Comparison of ENCODE assay signal across 9 cellular contexts in genomic region chr15:38084289-38084688, GRCh38.
DNase-seq lines count a peak whose midpoint lies in the region; ATAC-seq, FAIRE-seq and TF ChIP-seq lines count a peak whose summit lies in the region.
"Had no signal": no experiment of that assay in that cellular context is flagged by ENCODE, and none has a peak within 500 bp of the region (broad histone marks: within the 10 kb centered on the region; RNA-seq: fewer than 3 reads in every experiment).

No MANE protein-coding gene starts in this region.

- ATAC-seq in GM19452 (IDR thresholded peaks at IDR 0.05; ENCODE audit: unreplicated experiment) (peak; percentile 81), HG03354 (IDR thresholded peaks at IDR 0.05; ENCODE audit: poor library complexity, severe bottlenecking, unreplicated experiment) (peak; percentile 73)
- ATAC-seq in activated naive CD8-positive, alpha-beta T cell treated with anti-CD3 and anti-CD28 coated beads, Interleukin-2, amount 50 U/mL, for 24 hours = peak; percentile 94

- FAIRE-seq in HTR-8/SVneo (lab: Jason Lieb, UNC) = no peak
- FAIRE-seq: G401.6 had no signal

- no peaks in the 10 kb centered on the region for H3K36me3 Mint-ChIP-seq in CD14-positive monocyte
- no peaks in the 10 kb centered on the region for H3K36me3 Mint-ChIP-seq in activated naive CD8-positive, alpha-beta T cell treated with anti-CD3 and anti-CD28 coated beads, Interleukin-2, amount 50 U/mL, for 24 hours (ENCODE audit: low read depth)

- peak overlapping the region in 1 of 2 donors; percentile 56 for H3K4me3 Mint-ChIP-seq in CD14-positive monocyte
- H3K4me3 Mint-ChIP-seq in activated naive CD8-positive, alpha-beta T cell treated with anti-CD3 and anti-CD28 coated beads, Interleukin-2, amount 50 U/mL, for 24 hours = peak overlapping the region; percentile 18

- H3K4me1 Mint-ChIP-seq in CD14-positive monocyte = peaks cover 57% of the 10 kb centered on the region
- peaks cover 26% of the 10 kb centered on the region for H3K4me1 Mint-ChIP-seq in activated naive CD8-positive, alpha-beta T cell treated with anti-CD3 and anti-CD28 coated beads, Interleukin-2, amount 50 U/mL, for 24 hours

- no peaks in the 10 kb centered on the region for H3K36me3 ChIP-seq in SJCRH30

- no peaks in the 10 kb centered on the region; the same call in 1 of the 2 replicates for H3K4me1 ChIP-seq in SJCRH30

- no peaks in the 10 kb centered on the region for H3K9me3 ChIP-seq in SJCRH30 (replicated peaks)

- DNase-seq in CD14-positive monocyte (ENCODE audit: low spot score) = peak; percentile 48
- no peak for DNase-seq in activated naive CD8-positive, alpha-beta T cell treated with anti-CD3 and anti-CD28 coated beads, Interleukin-2, amount 50 U/mL, for 24 hours
- no peak for DNase-seq in SJCRH30
- no peak for DNase-seq in HTR-8/SVneo (ENCODE audit: insufficient read length, low spot score)
- no peak for DNase-seq in NCI-H524 (lab: John Stamatoyannopoulos, UW)
- DNase-seq in stimulated activated CD8-positive, alpha-beta memory T cell treated with anti-CD3 and anti-CD28 coated beads, Interleukin-4, amount 100 ng/mL, for 48 hours = no peak

- peak overlapping the region; percentile 87 to 94 (median 91) for H3K27ac Mint-ChIP-seq in CD14-positive monocyte
- H3K27ac Mint-ChIP-seq in activated naive CD8-positive, alpha-beta T cell treated with anti-CD3 and anti-CD28 coated beads, Interleukin-2, amount 50 U/mL, for 24 hours = peak overlapping the region; percentile 37

- peaks cover 0 to 3% (median 2%) of the 10 kb centered on the region in 7 donors for H3K9me3 Mint-ChIP-seq in CD14-positive monocyte
- H3K9me3 Mint-ChIP-seq in activated naive CD8-positive, alpha-beta T cell treated with anti-CD3 and anti-CD28 coated beads, Interleukin-2, amount 50 U/mL, for 24 hours = no peaks in the 10 kb centered on the region

- TF ChIP-seq CTCF in CD14-positive monocyte (IDR thresholded peaks at IDR 0.05) = no peak

- H3K27me3 Mint-ChIP-seq in CD14-positive monocyte (ENCODE audit: low read depth in 3 of 3) = peaks cover 3 to 5% (median 5%) of the 10 kb centered on the region in 3 donors
- peaks cover 34% of the 10 kb centered on the region for H3K27me3 Mint-ChIP-seq in activated naive CD8-positive, alpha-beta T cell treated with anti-CD3 and anti-CD28 coated beads, Interleukin-2, amount 50 U/mL, for 24 hours

- no peak overlapping the region for H3K4me3 ChIP-seq in SJCRH30

- intact Hi-C loops in CD14-positive monocyte (cut with micrococcal nuclease) = loop anchor here in 1 of 2 donors (2.0 kb wide), 1 partner anchor 45 kb away; no protein-coding TSS in a partner anchor

- H3K27ac ChIP-seq in SJCRH30 = no peak overlapping the region

- no peaks in the 10 kb centered on the region for H3K27me3 ChIP-seq in SJCRH30
